8 cellular contexts compared by ENCODE assay signal in genomic region chr14:50943943-50944646, GRCh38. TPM values are rescaled to one million over a fixed set of nuclear protein-coding genes. Genes with fewer than 3 reads are reported as not detected.
DNase-seq lines count a peak whose midpoint lies in the region; ATAC-seq and TF ChIP-seq lines count a peak whose summit lies in the region.

Gene PYGL (minus strand): TSS chr14:50944483. CDS start chr14:50944403, 80 bp downstream.

- peak; percentile 73 for ATAC-seq in GM21576 (IDR thresholded peaks at IDR 0.05; ENCODE audit: unreplicated experiment)
- peak; percentile 87 for ATAC-seq in activated B cell treated with CpG ODN at 0.5 μM for 24 hours (ENCODE audit: low read depth)
- ATAC-seq in HG03135 (IDR thresholded peaks at IDR 0.05; ENCODE audit: unreplicated experiment), result no peak

- intact Hi-C loops in activated B cell treated with CpG ODN at 0.5 μM for 24 hours (cut with micrococcal nuclease), result loop anchor here (5.0 kb wide), 2 partner anchors 153 to 258 kb away; partner anchors contain the start of gene TRIM9

- no peak within 1 kb of the TSS for H3K27ac Mint-ChIP-seq in activated B cell treated with CpG ODN at 0.5 μM for 24 hours

- peak; percentile 48 for DNase-seq in DMS114 treated with DMSO at 0.1 percent for 48 hours (lab: John Stamatoyannopoulos, UW; ENCODE audit: unreplicated experiment)
- peak; percentile 33 for DNase-seq in NCI-H1092 (lab: John Stamatoyannopoulos, UW)
- DNase-seq in activated B cell treated with CpG ODN at 0.5 μM for 24 hours, result peak; percentile 39
- no peak for DNase-seq in epithelial cell of prostate (ENCODE audit: low read depth, low spot score)
- DNase-seq in midbrain (lab: John Stamatoyannopoulos, UW), result peak; percentile 42
- DNase-seq in stromal cell of bone marrow (ENCODE audit: low read depth), result peak; percentile 36

- peaks cover 15% of the 10 kb centered on the region for H3K4me1 Mint-ChIP-seq in activated B cell treated with CpG ODN at 0.5 μM for 24 hours

- no peak for TF ChIP-seq CTCF in activated B cell treated with CpG ODN at 0.5 μM for 24 hours (IDR thresholded peaks at IDR 0.05)

- POLR2A ChIA-PET in activated B cell treated with CpG ODN at 0.5 μM for 24 hours (lab: Charles Lee), result interaction anchor here (0.5 kb wide), 1 partner anchor 765 kb away, joined by 3 read pairs; no protein-coding TSS in a partner anchor

- H3K36me3 Mint-ChIP-seq in activated B cell treated with CpG ODN at 0.5 μM for 24 hours (ENCODE audit: low read depth), result no peaks in the 10 kb centered on the region

- H3K27ac ChIP-seq in epithelial cell of prostate, result peak within 1 kb of the TSS; percentile 80

- H3K4me3 Mint-ChIP-seq in activated B cell treated with CpG ODN at 0.5 μM for 24 hours, result peak within 1 kb of the TSS; percentile 86

- peaks cover 37% of the 10 kb centered on the region for H3K27me3 Mint-ChIP-seq in activated B cell treated with CpG ODN at 0.5 μM for 24 hours

- H3K9me3 Mint-ChIP-seq in activated B cell treated with CpG ODN at 0.5 μM for 24 hours, result no peaks in the 10 kb centered on the region

- CTCF ChIA-PET in activated B cell treated with CpG ODN at 0.5 μM for 24 hours (lab: Charles Lee), result no interaction called here

RNA-seq across cellular contexts. Expression of gene PYGL, which starts in this region (rescaled TPM):
- 0.32 TPM in 1 of 2 replicates, not detected in the other for total RNA-seq in activated B cell treated with CpG ODN at 0.5 μM for 24 hours

Comparison
In these comparisons a context has a peak if more than half of its experiments do, and no peak if none do; other contexts are left out.
1. Peak in DNase-seq and ATAC-seq in activated B cell treated with CpG ODN at 0.5 μM for 24 hours; RNA of the gene not detected or under 1 TPM.